11 cellular contexts compared by ENCODE assay signal in the genomic region with DNA sequence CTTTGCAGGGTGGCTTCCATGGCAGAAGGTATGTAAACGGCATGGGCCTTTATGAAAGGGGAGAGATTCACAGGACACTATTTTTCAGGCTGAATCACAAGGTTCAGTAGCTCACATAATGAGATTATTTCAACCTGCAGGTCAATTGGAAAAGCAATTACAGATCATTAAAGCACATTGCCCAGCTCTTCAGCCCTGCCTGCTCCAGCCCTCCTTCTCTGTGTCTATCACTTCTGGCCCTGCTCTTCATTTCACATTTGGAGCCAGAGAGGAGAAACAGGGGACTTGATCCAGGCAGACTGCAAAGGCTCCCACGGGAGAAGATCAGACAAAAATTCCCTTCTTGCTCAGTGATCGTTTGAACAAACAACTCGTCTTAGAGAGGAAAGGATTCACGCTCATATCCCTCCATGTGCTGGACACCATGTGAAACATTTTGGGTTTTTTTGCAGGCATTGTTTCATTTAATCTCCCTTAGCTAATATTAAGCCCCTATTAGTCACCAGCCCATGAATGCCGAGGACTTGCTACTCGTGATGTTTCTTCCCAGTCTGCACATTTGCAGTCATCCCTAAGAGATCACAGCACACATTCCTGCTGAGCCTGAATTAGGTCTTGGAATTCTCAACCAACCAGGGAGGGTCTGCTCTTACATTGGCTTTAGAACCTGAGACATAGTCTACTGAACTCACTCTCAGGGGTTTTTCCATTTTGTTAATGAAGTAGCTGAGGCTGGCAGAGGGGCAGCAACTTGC.
"Had no signal": no experiment of that assay in that cellular context is flagged by ENCODE, and none has a peak within 500 bp of the region (broad histone marks: within the 10 kb centered on the region; RNA-seq: fewer than 3 reads in every experiment).

No MANE protein-coding gene starts in this region.

- DNase-seq: activated CD4-positive, alpha-beta T cell treated with anti-CD3 and anti-CD28 coated beads for 36 hours; activated CD4-positive, alpha-beta T cell treated with anti-CD3 and anti-CD28 coated beads, Interleukin-2, amount 50 U/mL, for 48 hours; activated gamma-delta T cell; cortex of kidney; erythroblast; gastrocnemius medialis; head of caudate nucleus; kidney glomerular epithelial cell; mesenchymal stem cell; nucleus accumbens; stimulated activated naive CD8-positive, alpha-beta T cell treated with anti-CD3 and anti-CD28 coated beads, Interleukin-15, Interleukin-2, amounts not matched to agents 100 U/mL and 50 U/mL, for 24 hours had no signal
